ENCODE assay signal across 11 cellular contexts in the genomic region with DNA sequence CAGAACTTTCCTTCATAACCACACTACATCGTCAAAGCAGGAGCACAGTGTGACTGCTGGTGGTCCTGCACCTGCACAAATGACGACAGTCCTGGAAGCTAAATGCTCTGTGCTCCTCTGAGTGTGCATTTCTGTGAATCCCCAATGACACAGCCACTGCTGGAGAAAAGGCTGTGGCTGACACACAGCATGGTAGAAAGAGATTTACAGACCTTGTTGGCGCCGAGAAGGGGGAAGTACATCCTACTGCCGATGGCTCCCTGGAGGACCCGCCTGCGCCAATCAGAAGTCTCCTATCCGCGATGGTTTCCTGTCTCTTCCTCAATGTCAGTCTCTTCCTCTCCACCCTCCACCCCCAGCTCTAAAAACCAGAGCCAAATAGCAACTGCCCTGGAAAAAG.
DNase-seq lines count a peak whose midpoint lies in the region; ATAC-seq and TF ChIP-seq lines count a peak whose summit lies in the region.
"Had no signal": no experiment of that assay in that cellular context is flagged by ENCODE, and none has a peak within 500 bp of the region (broad histone marks: within the 10 kb centered on the region; RNA-seq: fewer than 3 reads in every experiment).

No MANE protein-coding gene starts in this region.

- intact Hi-C loops in esophagus squamous epithelium (cut with DNase I) (loop anchor here (10.0 kb wide), 1 partner anchor 421 kb away; a partner anchor contains a TSS), mucosa of descending colon (cut with DNase I, micrococcal nuclease) (no loop called here)

- H3K9me2 ChIP-seq in Loucy (replicated peaks; ENCODE audit: low read depth, low read length), result no peaks in the 10 kb centered on the region

- H3K36me3 ChIP-seq in CD4-positive, CD25-positive, alpha-beta regulatory T cell (ENCODE audit: control insufficient read depth, insufficient read depth, low read length), result no peaks in the 10 kb centered on the region
- no peaks in the 10 kb centered on the region for H3K36me3 ChIP-seq in Loucy (ENCODE audit: insufficient read depth, low read length)
- H3K36me3 ChIP-seq in esophagus squamous epithelium, result no peaks in the 10 kb centered on the region
- no peaks in the 10 kb centered on the region for H3K36me3 ChIP-seq in mucosa of descending colon (ENCODE audit: low read depth)

- TF ChIP-seq CTCF in Loucy (conservative IDR thresholded peaks at IDR 0.05; ENCODE audit: low read length) (no peak), nephron progenitor cell (IDR thresholded peaks at IDR 0.05) (no peak), esophagus squamous epithelium (IDR thresholded peaks at IDR 0.05) (no peak), mucosa of descending colon (IDR thresholded peaks at IDR 0.05) (no peak), osteocyte (IDR thresholded peaks at IDR 0.05) (no peak)

- no peaks in the 10 kb centered on the region for H3K36me3 Mint-ChIP-seq in CD4-positive, CD25-positive, alpha-beta regulatory T cell
- no peaks in the 10 kb centered on the region for H3K36me3 Mint-ChIP-seq in activated T-cell treated with anti-CD3 and anti-CD28 coated beads, Interleukin-2, amount 50 U/mL, for 4 hours (ENCODE audit: insufficient read depth)
- H3K36me3 Mint-ChIP-seq in nephron progenitor cell (ENCODE audit: low read depth) (peaks cover 4% of the 10 kb centered on the region), osteocyte (ENCODE audit: unreplicated experiment) (no peaks in the 10 kb centered on the region)

- no peak overlapping the region for H3K27ac ChIP-seq in CD4-positive, CD25-positive, alpha-beta regulatory T cell (ENCODE audit: insufficient read depth, low read length, poor library complexity, severe bottlenecking)
- no peak overlapping the region for H3K27ac ChIP-seq in esophagus squamous epithelium
- H3K27ac ChIP-seq: RWPE1 had no signal

- peak in 1 of 3 donors; percentile 67 for DNase-seq in CD4-positive, CD25-positive, alpha-beta regulatory T cell
- no peak for DNase-seq in activated T-cell treated with anti-CD3 and anti-CD28 coated beads, Interleukin-2, amount 50 U/mL, for 4 hours
- DNase-seq in nephron progenitor cell (peak; percentile 49), esophagus squamous epithelium (lab: John Stamatoyannopoulos, UW) (no peak), mucosa of descending colon (no peak), osteocyte (ENCODE audit: extremely low spot score, unreplicated experiment) (no peak), NCI-H2196 (lab: John Stamatoyannopoulos, UW; ENCODE audit: unreplicated experiment) (no peak)
- DNase-seq: Calu3, NCI-H2081 treated with DMSO at 0.1 percent for 48 hours had no signal

- H3F3A ChIP-seq in Loucy (ENCODE audit: low read depth), result no peaks in the 10 kb centered on the region

- no peak overlapping the region for H3K4me2 ChIP-seq in Loucy (ENCODE audit: low read depth, low read length, poor library complexity, severe bottlenecking)

- no peaks in the 10 kb centered on the region for H3K9me3 Mint-ChIP-seq in CD4-positive, CD25-positive, alpha-beta regulatory T cell
- H3K9me3 Mint-ChIP-seq in activated T-cell treated with anti-CD3 and anti-CD28 coated beads, Interleukin-2, amount 50 U/mL, for 4 hours, result no peaks in the 10 kb centered on the region
- H3K9me3 Mint-ChIP-seq in nephron progenitor cell (peaks cover 7% of the 10 kb centered on the region), osteocyte (ENCODE audit: unreplicated experiment) (peaks cover 7% of the 10 kb centered on the region)

- no peaks in the 10 kb centered on the region for H3K9me3 ChIP-seq in CD4-positive, CD25-positive, alpha-beta regulatory T cell (ENCODE audit: control insufficient read depth in 2 of 2, low read length in 2 of 2)
- H3K9me3 ChIP-seq in Loucy (ENCODE audit: insufficient read depth, low read depth, low read length), result no peaks in the 10 kb centered on the region
- H3K9me3 ChIP-seq in esophagus squamous epithelium, result no peaks in the 10 kb centered on the region
- no peaks in the 10 kb centered on the region for H3K9me3 ChIP-seq in mucosa of descending colon

- H3K9ac ChIP-seq in Loucy (ENCODE audit: low read depth, low read length, poor library complexity, severe bottlenecking), result no peak overlapping the region

- peak overlapping the region in 2 of 3 donors; percentile 66 to 77 for H3K27ac Mint-ChIP-seq in CD4-positive, CD25-positive, alpha-beta regulatory T cell
- H3K27ac Mint-ChIP-seq in nephron progenitor cell (peak overlapping the region; percentile 25), osteocyte (ENCODE audit: unreplicated experiment) (no peak overlapping the region)

- ATAC-seq in CD4-positive, CD25-positive, alpha-beta regulatory T cell (ENCODE audit: low read depth in 2 of 2), result peak; percentile 48 to 54
- peak; percentile 78 to 81 for ATAC-seq in activated T-cell treated with anti-CD3 and anti-CD28 coated beads, Interleukin-2, amount 50 U/mL, for 4 hours
- no peak for ATAC-seq in mucosa of descending colon

- no peaks in the 10 kb centered on the region for H3K27me3 ChIP-seq in CD4-positive, CD25-positive, alpha-beta regulatory T cell (ENCODE audit: control insufficient read depth, insufficient read depth, low read length)
- H3K27me3 ChIP-seq in Loucy (ENCODE audit: insufficient read depth, low read length, poor library complexity, severe bottlenecking), result no peaks in the 10 kb centered on the region
- H3K27me3 ChIP-seq in esophagus squamous epithelium, result no peaks in the 10 kb centered on the region

- H3K4me1 Mint-ChIP-seq in CD4-positive, CD25-positive, alpha-beta regulatory T cell, result peaks cover 0 to 17% (median 8%) of the 10 kb centered on the region in 4 donors
- H3K4me1 Mint-ChIP-seq in activated T-cell treated with anti-CD3 and anti-CD28 coated beads, Interleukin-2, amount 50 U/mL, for 4 hours (ENCODE audit: low read depth), result peaks cover 15% of the 10 kb centered on the region
- peaks cover 65% of the 10 kb centered on the region for H3K4me1 Mint-ChIP-seq in nephron progenitor cell
- no peaks in the 10 kb centered on the region for H3K4me1 Mint-ChIP-seq in osteocyte (ENCODE audit: unreplicated experiment)

- peak overlapping the region; percentile 31; the same call in 1 of the 2 replicates for H2AFZ ChIP-seq in Loucy (ENCODE audit: low read length)

- H3K4me3 Mint-ChIP-seq in CD4-positive, CD25-positive, alpha-beta regulatory T cell, result peak overlapping the region in 2 of 4 donors; percentile 72 to 81
- peak overlapping the region; percentile 46 for H3K4me3 Mint-ChIP-seq in activated T-cell treated with anti-CD3 and anti-CD28 coated beads, Interleukin-2, amount 50 U/mL, for 4 hours
- H3K4me3 Mint-ChIP-seq in nephron progenitor cell, result peak overlapping the region; percentile 0
- no peak overlapping the region for H3K4me3 Mint-ChIP-seq in osteocyte (ENCODE audit: unreplicated experiment)

- H4K20me1 ChIP-seq in Loucy (ENCODE audit: insufficient read depth, low read length, poor library complexity, severe bottlenecking), result no peaks in the 10 kb centered on the region

- H3K79me2 ChIP-seq in Loucy (ENCODE audit: insufficient read depth, low read length), result no peaks in the 10 kb centered on the region

- H3K4me3 ChIP-seq in CD4-positive, CD25-positive, alpha-beta regulatory T cell (ENCODE audit: low read depth, low read length), result peak overlapping the region; percentile 51
- H3K4me3 ChIP-seq in Loucy (ENCODE audit: low read length, poor library complexity, severe bottlenecking) (no peak overlapping the region), esophagus squamous epithelium (no peak overlapping the region), mucosa of descending colon (no peak overlapping the region)

- no peak for TF ChIP-seq POLR2A in esophagus squamous epithelium (IDR thresholded peaks at IDR 0.05)

- 67 to 68% methylated on average over 8 of the region's 9 CpGs for WGBS in esophagus squamous epithelium, 2 donors

- no peaks in the 10 kb centered on the region for H3K27me3 Mint-ChIP-seq in CD4-positive, CD25-positive, alpha-beta regulatory T cell
- H3K27me3 Mint-ChIP-seq in activated T-cell treated with anti-CD3 and anti-CD28 coated beads, Interleukin-2, amount 50 U/mL, for 4 hours (ENCODE audit: low read depth), result no peaks in the 10 kb centered on the region
- H3K27me3 Mint-ChIP-seq in nephron progenitor cell (ENCODE audit: low read depth, poor library complexity) (peaks cover 4% of the 10 kb centered on the region), osteocyte (ENCODE audit: unreplicated experiment) (peaks cover 45% of the 10 kb centered on the region)

- no peaks in the 10 kb centered on the region for H3K4me1 ChIP-seq in CD4-positive, CD25-positive, alpha-beta regulatory T cell (ENCODE audit: control insufficient read depth, insufficient read depth, low read length, poor library complexity, severe bottlenecking)
- peaks cover 34% of the 10 kb centered on the region for H3K4me1 ChIP-seq in Loucy (ENCODE audit: insufficient read depth, low read length, poor library complexity, severe bottlenecking)
- no peaks in the 10 kb centered on the region for H3K4me1 ChIP-seq in esophagus squamous epithelium
- no peaks in the 10 kb centered on the region for H3K4me1 ChIP-seq in mucosa of descending colon (ENCODE audit: low read depth)
